18 cellular contexts compared by ENCODE assay signal in genomic region chr9:126160067-126160853, GRCh38.
DNase-seq lines count a peak whose midpoint lies in the region; ATAC-seq and TF ChIP-seq lines count a peak whose summit lies in the region.
"Had no signal": no experiment of that assay in that cellular context is flagged by ENCODE, and none has a peak within 500 bp of the region (broad histone marks: within the 10 kb centered on the region; RNA-seq: fewer than 3 reads in every experiment).

No MANE protein-coding gene starts in this region.

- H3K4me1 Mint-ChIP-seq in osteocyte (ENCODE audit: unreplicated experiment) (no peaks in the 10 kb centered on the region), glutamatergic neuron (ENCODE audit: low read depth, unreplicated experiment) (peaks cover 10% of the 10 kb centered on the region)
- H3K4me1 Mint-ChIP-seq: CD14-positive monocyte had no signal

- no peaks in the 10 kb centered on the region for H3K9me3 Mint-ChIP-seq in osteocyte (ENCODE audit: unreplicated experiment)
- peaks cover 5% of the 10 kb centered on the region for H3K9me3 Mint-ChIP-seq in glutamatergic neuron (ENCODE audit: unreplicated experiment)
- H3K9me3 Mint-ChIP-seq: CD14-positive monocyte had no signal

- peaks cover 27% of the 10 kb centered on the region for H3K27me3 Mint-ChIP-seq in osteocyte (ENCODE audit: unreplicated experiment)
- peaks cover 7% of the 10 kb centered on the region for H3K27me3 Mint-ChIP-seq in glutamatergic neuron (ENCODE audit: unreplicated experiment)

- intact Hi-C loops in Right ventricle myocardium inferior (cut with DNase I) (no loop called here), left cardiac atrium (cut with DNase I) (no loop called here)

- H3K27ac Mint-ChIP-seq in osteocyte (ENCODE audit: unreplicated experiment) (no peak overlapping the region), glutamatergic neuron (ENCODE audit: unreplicated experiment) (no peak overlapping the region)
- H3K27ac Mint-ChIP-seq: CD14-positive monocyte had no signal

- H3K4me3 Mint-ChIP-seq in osteocyte (ENCODE audit: unreplicated experiment) (no peak overlapping the region), glutamatergic neuron (ENCODE audit: unreplicated experiment) (no peak overlapping the region)
- H3K4me3 Mint-ChIP-seq: CD14-positive monocyte had no signal

- no peak for TF ChIP-seq CTCF in osteocyte (IDR thresholded peaks at IDR 0.05)
- TF ChIP-seq CTCF in glutamatergic neuron (IDR thresholded peaks at IDR 0.05; ENCODE audit: partially characterized antibody, unreplicated experiment) = no peak

- DNase-seq in Right ventricle myocardium inferior (ENCODE audit: missing footprints) = peak; percentile 63
- no peak for DNase-seq in left cardiac atrium
- DNase-seq in iPS-NIHi7 (ENCODE audit: extremely low spot score) = peak; percentile 5
- peak; percentile 64 for DNase-seq in osteocyte (ENCODE audit: extremely low spot score, unreplicated experiment)
- no peak for DNase-seq in NCI-H748 treated with DMSO at 0.1 percent for 48 hours (lab: John Stamatoyannopoulos, UW)
- no peak for DNase-seq in glutamatergic neuron
- DNase-seq: Caco-2, DMS153, HCEC 1CT, NCI-H1417 treated with DMSO at 0.1 percent for 48 hours, NCI-H1930, NCI-H2171 treated with DMSO at 0.1 percent for 48 hours, NCI-H82 had no signal

- H3K36me3 Mint-ChIP-seq in osteocyte (ENCODE audit: unreplicated experiment) (no peaks in the 10 kb centered on the region), glutamatergic neuron (ENCODE audit: unreplicated experiment) (peaks cover 5% of the 10 kb centered on the region)
- H3K36me3 Mint-ChIP-seq: CD14-positive monocyte had no signal

- ATAC-seq in Right ventricle myocardium inferior (no peak), left cardiac atrium (no peak), HG02852 (IDR thresholded peaks at IDR 0.05; ENCODE audit: unreplicated experiment) (no peak), GM21390 (IDR thresholded peaks at IDR 0.05; ENCODE audit: unreplicated experiment) (no peak)
- ATAC-seq: A549, K562 had no signal

Comparison
In these comparisons a context has a peak if more than half of its experiments do, and no peak if none do; other contexts are left out.
1. DNase-seq: peak in Right ventricle myocardium inferior (single experiment), iPS-NIHi7 (single experiment) and osteocyte (single experiment); none in left cardiac atrium (single experiment), NCI-H748 treated with DMSO at 0.1 percent for 48 hours (single experiment) and glutamatergic neuron (single experiment).